ENCODE assay signal across 3 cellular contexts in genomic region chr18:9050628-9051284, GRCh38.
A peak's percentile ranks its signal among the peaks of the same experiment; 100 is the strongest.
TF ChIP-seq lines count a peak whose summit lies in the region.

No MANE protein-coding gene starts in this region.

TF ChIP-seq in A549, 52 proteins besides CTCF, POLR2A, EP300 and RAD21:
- peak; percentile 51 for TF ChIP-seq ZFP36 (IDR thresholded peaks at IDR 0.05; ENCODE audit: borderline replicate concordance, partially characterized antibody)

TF ChIP-seq in HEK293, 187 proteins besides CTCF, POLR2A, EP300 and RAD21:
- TF ChIP-seq ZNF585B (tag by site-specific recombination; IDR thresholded peaks at IDR 0.05) = peak; percentile 89

TF ChIP-seq in K562, 482 proteins besides CTCF, POLR2A, EP300 and RAD21:
- TF ChIP-seq TRIM24 (IDR thresholded peaks at IDR 0.05) = peak in 1 of 2 experiments; percentile 66; a peak in 1 of 4 replicates
- 0 out of 2 replicates have a peak, but pooled peaks have one; percentile 14 for TF ChIP-seq ZEB2 (IDR thresholded peaks at IDR 0.05)
- TF ChIP-seq CBX5 (IDR thresholded peaks at IDR 0.05; ENCODE audit: borderline replicate concordance, low read depth) = peak; percentile 46; the same call in 1 of the 2 replicates
- peak; percentile 91 for TF ChIP-seq TRIM28 (IDR thresholded peaks at IDR 0.05)
- peak in 1 of 2 experiments; percentile 69; a peak in 2 of 3 replicates for TF ChIP-seq CBX3 (IDR thresholded peaks at IDR 0.05; ENCODE audit: borderline replicate concordance in 1 of 2, low read length in 2 of 2)
- TF ChIP-seq ZFP36 (IDR thresholded peaks at IDR 0.05; ENCODE audit: low read depth, low read length, partially characterized antibody) = peak; percentile 74
- TF ChIP-seq ZNF280A (IDR thresholded peaks at IDR 0.05; ENCODE audit: low read depth, partially characterized antibody) = peak; percentile 82
